Comparison of ENCODE assay signal across 27 cellular contexts in the genomic region with DNA sequence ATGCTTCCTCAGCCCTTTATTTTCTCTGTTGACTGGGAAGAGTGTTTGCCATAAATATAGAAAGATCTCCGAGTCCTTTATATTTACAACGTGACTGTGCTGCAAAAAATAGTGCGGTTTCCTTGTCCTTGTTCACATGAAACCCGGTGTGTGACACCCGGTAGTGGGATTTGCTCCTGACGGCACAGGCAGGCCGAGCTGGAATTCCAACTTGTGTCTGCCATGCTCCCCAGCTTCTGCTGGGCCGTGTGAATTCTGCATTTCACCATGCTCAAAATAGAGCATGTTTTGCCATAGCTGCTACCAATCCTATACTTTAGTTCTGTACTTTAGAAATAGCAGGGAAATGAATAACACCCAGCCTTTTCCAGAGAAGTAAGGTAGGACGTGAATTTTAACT.
"Had no signal": no experiment of that assay in that cellular context is flagged by ENCODE, and none has a peak within 500 bp of the region (broad histone marks: within the 10 kb centered on the region; RNA-seq: fewer than 3 reads in every experiment).

No MANE protein-coding gene starts in this region.

- FAIRE-seq: colon, endometrium, endothelial cell of umbilical vein, frontal cortex had no signal

- H3K4me1 ChIP-seq: colonic mucosa, esophagus squamous epithelium, foreskin keratinocyte, gastrocnemius medialis had no signal

- H3K27ac ChIP-seq: colonic mucosa, coronary artery, epithelial cell of prostate, esophagus muscularis mucosa, esophagus squamous epithelium, foreskin keratinocyte, gastrocnemius medialis, gastroesophageal sphincter, heart left ventricle, heart right ventricle had no signal

- H3K27me3 ChIP-seq: colonic mucosa, esophagus muscularis mucosa, esophagus squamous epithelium, foreskin keratinocyte, gastrocnemius medialis, gastroesophageal sphincter, heart left ventricle, heart right ventricle had no signal

- H3K4me3 ChIP-seq: colonic mucosa, coronary artery, dorsolateral prefrontal cortex, esophagus muscularis mucosa, esophagus squamous epithelium, gastrocnemius medialis, gastroesophageal sphincter, heart left ventricle, heart right ventricle had no signal

- H3K9me3 ChIP-seq: colonic mucosa, esophagus muscularis mucosa, esophagus squamous epithelium, gastrocnemius medialis, gastroesophageal sphincter, heart left ventricle, heart right ventricle had no signal

- H3K36me3 ChIP-seq: colonic mucosa, esophagus muscularis mucosa, esophagus squamous epithelium, gastrocnemius medialis, gastroesophageal sphincter, heart left ventricle, heart right ventricle had no signal

- DNase-seq: colonic mucosa; cortex of kidney; dermis blood vessel endothelial cell; dorsolateral prefrontal cortex; effector CD4-positive, alpha-beta T cell; effector CD8-positive, alpha-beta T cell; effector memory CD4-positive, alpha-beta T cell; effector memory CD8-positive, alpha-beta T cell; endodermal cell; erythroblast; esophagus squamous epithelium; foreskin fibroblast; foreskin keratinocyte; foreskin melanocyte; gastrocnemius medialis; glutamatergic neuron; head of caudate nucleus; heart left ventricle; heart right ventricle had no signal
